In genomic region chr16:27220120-27220519, GRCh38 we compare ENCODE assay signal across 1 cellular context.
TF ChIP-seq lines count a peak whose summit lies in the region.

No MANE protein-coding gene starts in this region.

TF ChIP-seq in IMR-90, 13 proteins besides CTCF, POLR2A, EP300 and RAD21 (continued from another document):
- TF ChIP-seq FOS (IDR thresholded peaks at IDR 0.05; ENCODE audit: low read depth, low read length) (no peak), CHD1 (IDR thresholded peaks at IDR 0.05; ENCODE audit: low read depth, low read length) (no peak), NFE2L2 (IDR thresholded peaks at IDR 0.05; ENCODE audit: low read depth, low read length) (no peak)
